1 cellular context compared by ENCODE assay signal in genomic region chr20:33019465-33020277, GRCh38.
TF ChIP-seq lines count a peak whose summit lies in the region.

No MANE protein-coding gene starts in this region.

TF ChIP-seq in HepG2, 621 proteins besides CTCF, POLR2A, EP300 and RAD21 (continued from another document and continues in another):
- TF ChIP-seq ZBTB34 (CRISPR knock-in tag; IDR thresholded peaks at IDR 0.05) (no peak), ZBTB38 (CRISPR knock-in tag; IDR thresholded peaks at IDR 0.05) (no peak; the same call in 1 of the 2 replicates), EED (CRISPR knock-in tag; IDR thresholded peaks at IDR 0.05) (no peak), ZNF781 (CRISPR knock-in tag; IDR thresholded peaks at IDR 0.05; ENCODE audit: borderline replicate concordance, not compliant biosample characterization) (no peak), MEF2D (CRISPR knock-in tag; IDR thresholded peaks at IDR 0.05) (0 out of 2 replicates have a peak, but pooled peaks have one; percentile 29), ZNF12 (CRISPR knock-in tag; IDR thresholded peaks at IDR 0.05) (no peak), ZNF782 (CRISPR knock-in tag; IDR thresholded peaks at IDR 0.05; ENCODE audit: borderline replicate concordance) (no peak), SRF (IDR thresholded peaks at IDR 0.05; ENCODE audit: low read depth, low read length) (no peak), ONECUT2 (CRISPR knock-in tag; IDR thresholded peaks at IDR 0.05) (no peak), TERF1 (CRISPR knock-in tag; IDR thresholded peaks at IDR 0.05) (0 out of 2 replicates have a peak, but pooled peaks have one; percentile 62), ZNF839 (CRISPR knock-in tag; IDR thresholded peaks at IDR 0.05; ENCODE audit: borderline replicate concordance) (peak; percentile 10; the same call in 1 of the 2 replicates), JDP2 (CRISPR knock-in tag; IDR thresholded peaks at IDR 0.05; ENCODE audit: borderline replicate concordance) (no peak), FOXP4 (CRISPR knock-in tag; IDR thresholded peaks at IDR 0.05) (no peak), ZMAT3 (CRISPR knock-in tag; conservative IDR thresholded peaks at IDR 0.05) (0 out of 2 replicates have a peak, but pooled peaks have one; percentile 32), ZNF281 (CRISPR knock-in tag; IDR thresholded peaks at IDR 0.05; ENCODE audit: borderline replicate concordance) (peak; percentile 28; the same call in 1 of the 2 replicates), IKZF5 (CRISPR knock-in tag; IDR thresholded peaks at IDR 0.05) (no peak), UBTF (CRISPR knock-in tag; IDR thresholded peaks at IDR 0.05) (0 out of 2 replicates have a peak, but pooled peaks have one; percentile 7), ATM (IDR thresholded peaks at IDR 0.05; ENCODE audit: borderline replicate concordance) (no peak), ZNF687 (CRISPR knock-in tag; IDR thresholded peaks at IDR 0.05) (peak; percentile 9; the same call in 1 of the 2 replicates), ZUFSP (CRISPR knock-in tag; IDR thresholded peaks at IDR 0.05; ENCODE audit: borderline replicate concordance) (no peak), HDAC1 (CRISPR knock-in tag; IDR thresholded peaks at IDR 0.05) (no peak), IRF1 (CRISPR knock-in tag; IDR thresholded peaks at IDR 0.05; ENCODE audit: low read depth) (no peak), ZNF672 (CRISPR knock-in tag; IDR thresholded peaks at IDR 0.05) (0 out of 2 replicates have a peak, but pooled peaks have one; percentile 14), ZNF101 (CRISPR knock-in tag; IDR thresholded peaks at IDR 0.05; ENCODE audit: borderline replicate concordance, low read depth) (no peak), KDM2A (CRISPR knock-in tag; IDR thresholded peaks at IDR 0.05; ENCODE audit: borderline replicate concordance, low read depth) (0 out of 2 replicates have a peak, but pooled peaks have one; percentile 0), TOPORS (CRISPR knock-in tag; IDR thresholded peaks at IDR 0.05) (no peak), ATF5 (CRISPR knock-in tag; IDR thresholded peaks at IDR 0.05; ENCODE audit: low read depth) (no peak), RBFOX2 (IDR thresholded peaks at IDR 0.05; ENCODE audit: low read depth, low read length) (peak; percentile 93), NCOA5 (CRISPR knock-in tag; IDR thresholded peaks at IDR 0.05) (no peak), ZNF737 (CRISPR knock-in tag; IDR thresholded peaks at IDR 0.05; ENCODE audit: borderline replicate concordance) (no peak), ZNF317 (CRISPR knock-in tag; IDR thresholded peaks at IDR 0.05) (no peak), SATB2 (CRISPR knock-in tag; IDR thresholded peaks at IDR 0.05) (no peak), ZNF350 (CRISPR knock-in tag; IDR thresholded peaks at IDR 0.05; ENCODE audit: borderline replicate concordance, low read depth) (no peak), RFX5 (IDR thresholded peaks at IDR 0.05; ENCODE audit: low read depth, low read length) (no peak), NR1H2 (CRISPR knock-in tag; IDR thresholded peaks at IDR 0.05; ENCODE audit: borderline replicate concordance, low read depth) (no peak), ZNF274 (CRISPR knock-in tag; IDR thresholded peaks at IDR 0.05) (no peak), SP5 (CRISPR knock-in tag; IDR thresholded peaks at IDR 0.05; ENCODE audit: borderline replicate concordance, low read depth) (no peak), DR1 (CRISPR knock-in tag; IDR thresholded peaks at IDR 0.05) (no peak), NCOA1 (CRISPR knock-in tag; IDR thresholded peaks at IDR 0.05) (no peak), ZNF296 (CRISPR knock-in tag; conservative IDR thresholded peaks at IDR 0.05) (0 out of 2 replicates have a peak, but pooled peaks have one; percentile 41)
